ENCODE assay signal across 9 cellular contexts in genomic region chr9:104836767-104837166, GRCh38.
"Had no signal": no experiment of that assay in that cellular context is flagged by ENCODE, and none has a peak within 500 bp of the region (broad histone marks: within the 10 kb centered on the region; RNA-seq: fewer than 3 reads in every experiment).

No MANE protein-coding gene starts in this region.

- ATAC-seq: activated CD8-positive, alpha-beta T cell treated with anti-CD3 and anti-CD28 coated beads, Interleukin-2, amount 10 ng/mL, durations not matched to agents 7 days and 5 days; effector memory CD8-positive, alpha-beta T cell had no signal

- DNase-seq: activated CD4-positive, alpha-beta T cell treated with anti-CD3 and anti-CD28 coated beads for 48 hours; activated CD8-positive, alpha-beta memory T cell treated with anti-CD3 and anti-CD28 coated beads, Interleukin-2, amount 50 U/mL, for 48 hours; activated CD8-positive, alpha-beta T cell treated with anti-CD3 and anti-CD28 coated beads, Interleukin-2, amount 10 ng/mL, durations not matched to agents 7 days and 5 days; activated naive CD4-positive, alpha-beta T cell; effector memory CD8-positive, alpha-beta T cell; nephron progenitor cell; stimulated activated CD4-positive, alpha-beta T cell treated with anti-CD3 and anti-CD28 coated beads, Interleukin-4, amount 100 ng/mL, for 4 hours; T-helper 9 cell had no signal

- H3K4me3 ChIP-seq: tibial nerve had no signal

- H3K27me3 ChIP-seq: tibial nerve had no signal

- H3K9me3 ChIP-seq: tibial nerve had no signal
